In genomic region chr1:184693011-184693410, GRCh38 we compare ENCODE assay signal across 21 cellular contexts.
DNase-seq lines count a peak whose midpoint lies in the region; ATAC-seq and TF ChIP-seq lines count a peak whose summit lies in the region.
"Had no signal": no experiment of that assay in that cellular context is flagged by ENCODE, and none has a peak within 500 bp of the region (broad histone marks: within the 10 kb centered on the region; RNA-seq: fewer than 3 reads in every experiment).

No MANE protein-coding gene starts in this region.

- H3K27me3 ChIP-seq in right cardiac atrium (ENCODE audit: control insufficient read depth, insufficient read depth), result no peaks in the 10 kb centered on the region

- intact Hi-C loops in right cardiac atrium (cut with DNase I), result loop anchor here in 1 of 4 donors (10.0 kb wide), 1 partner anchor 618 kb away; no protein-coding TSS in a partner anchor

- H3K27ac ChIP-seq in right cardiac atrium (ENCODE audit: low read length), result no peak overlapping the region
- H3K27ac ChIP-seq: C4-2B, PC-9 had no signal

- H3K27ac Mint-ChIP-seq in activated T-cell treated with anti-CD3 and anti-CD28 coated beads, Interleukin-2, amount 50 U/mL, for 24 hours, result peak overlapping the region; percentile 12
- H3K27ac Mint-ChIP-seq: HFFc6 had no signal

- in situ Hi-C loops in astrocyte of the spinal cord (cut with HindIII; ENCODE audit: low sequenced_read_pairs), result no loop called here

- H3K9me3 Mint-ChIP-seq in activated T-cell treated with anti-CD3 and anti-CD28 coated beads, Interleukin-2, amount 50 U/mL, for 24 hours, result no peaks in the 10 kb centered on the region
- no peaks in the 10 kb centered on the region for H3K9me3 Mint-ChIP-seq in activated T-cell treated with anti-CD3 and anti-CD28 coated beads, Interleukin-2, amount 50 U/mL, for 4 hours
- H3K9me3 Mint-ChIP-seq: HFFc6 had no signal

- no peak for DNase-seq in activated T-cell treated with anti-CD3 and anti-CD28 coated beads, Interleukin-2, amount 50 U/mL, for 24 hours
- no peak for DNase-seq in activated T-cell treated with anti-CD3 and anti-CD28 coated beads, Interleukin-2, amount 50 U/mL, for 4 hours
- DNase-seq in NCI-H2227 treated with DMSO at 0.1 percent for 48 hours (lab: John Stamatoyannopoulos, UW), result peak; percentile 5
- DNase-seq in astrocyte of the spinal cord (ENCODE audit: low read depth, low spot score), result peak; percentile 68
- DNase-seq in NOMO-1 treated with DMSO at 0.1 percent for 48 hours (lab: John Stamatoyannopoulos, UW; ENCODE audit: unreplicated experiment), result no peak
- no peak for DNase-seq in right cardiac atrium
- DNase-seq: Calu3, DMS79, GOT3, HFFc6, Karpas-422, MM.1S, NCI-H1105, NCI-H187 treated with DMSO at 0.1 percent for 48 hours, NCI-H345, NCI-H526 treated with DMSO at 0.1 percent for 48 hours, PC-9, T-helper 1 cell had no signal

- WGBS in right cardiac atrium, result 98% methylated on average over 2 of the region's 2 CpGs

- H3K4me3 ChIP-seq in astrocyte of the spinal cord (ENCODE audit: low read depth, low read length) (no peak overlapping the region), right cardiac atrium (ENCODE audit: low read length) (no peak overlapping the region)
- H3K4me3 ChIP-seq: PC-9 had no signal

- ATAC-seq in activated T-cell treated with anti-CD3 and anti-CD28 coated beads, Interleukin-2, amount 50 U/mL, for 4 hours, result no peak
- ATAC-seq in HG02571 (IDR thresholded peaks at IDR 0.05; ENCODE audit: unreplicated experiment) (no peak), GM19467 (IDR thresholded peaks at IDR 0.05; ENCODE audit: unreplicated experiment) (no peak), right cardiac atrium (no peak)

- H3K9me3 ChIP-seq in right cardiac atrium (ENCODE audit: control insufficient read depth, low read length), result no peaks in the 10 kb centered on the region

- peaks cover 55% of the 10 kb centered on the region for H3K36me3 Mint-ChIP-seq in activated T-cell treated with anti-CD3 and anti-CD28 coated beads, Interleukin-2, amount 50 U/mL, for 24 hours (ENCODE audit: low read depth)
- H3K36me3 Mint-ChIP-seq in activated T-cell treated with anti-CD3 and anti-CD28 coated beads, Interleukin-2, amount 50 U/mL, for 4 hours (ENCODE audit: insufficient read depth), result peaks cover 39% of the 10 kb centered on the region

- peaks cover 14% of the 10 kb centered on the region for H3K4me1 Mint-ChIP-seq in activated T-cell treated with anti-CD3 and anti-CD28 coated beads, Interleukin-2, amount 50 U/mL, for 24 hours (ENCODE audit: low read depth)
- peaks cover 9% of the 10 kb centered on the region for H3K4me1 Mint-ChIP-seq in activated T-cell treated with anti-CD3 and anti-CD28 coated beads, Interleukin-2, amount 50 U/mL, for 4 hours (ENCODE audit: low read depth)

- no peaks in the 10 kb centered on the region for H3K27me3 Mint-ChIP-seq in activated T-cell treated with anti-CD3 and anti-CD28 coated beads, Interleukin-2, amount 50 U/mL, for 24 hours
- H3K27me3 Mint-ChIP-seq in activated T-cell treated with anti-CD3 and anti-CD28 coated beads, Interleukin-2, amount 50 U/mL, for 4 hours (ENCODE audit: low read depth), result no peaks in the 10 kb centered on the region

- TF ChIP-seq CTCF in astrocyte of the spinal cord (IDR thresholded peaks at IDR 0.05; ENCODE audit: low read depth, low read length), result no peak

- no peaks in the 10 kb centered on the region for H3K4me1 ChIP-seq in right cardiac atrium (ENCODE audit: control insufficient read depth, insufficient read depth, low read length)

- no peak overlapping the region for H3K4me3 Mint-ChIP-seq in activated T-cell treated with anti-CD3 and anti-CD28 coated beads, Interleukin-2, amount 50 U/mL, for 24 hours
- no peak overlapping the region for H3K4me3 Mint-ChIP-seq in activated T-cell treated with anti-CD3 and anti-CD28 coated beads, Interleukin-2, amount 50 U/mL, for 4 hours
- H3K4me3 Mint-ChIP-seq: HFFc6 had no signal

Comparison
In these comparisons a context has a peak if more than half of its experiments do, and no peak if none do; other contexts are left out.
1. DNase-seq: peak in NCI-H2227 treated with DMSO at 0.1 percent for 48 hours (single experiment) and astrocyte of the spinal cord (single experiment); none in activated T-cell treated with anti-CD3 and anti-CD28 coated beads, Interleukin-2, amount 50 U/mL, for 24 hours (single experiment), activated T-cell treated with anti-CD3 and anti-CD28 coated beads, Interleukin-2, amount 50 U/mL, for 4 hours (single experiment), NOMO-1 treated with DMSO at 0.1 percent for 48 hours (single experiment) and right cardiac atrium (0 of 3).